Comparison of ENCODE assay signal across 16 cellular contexts in the genomic region with DNA sequence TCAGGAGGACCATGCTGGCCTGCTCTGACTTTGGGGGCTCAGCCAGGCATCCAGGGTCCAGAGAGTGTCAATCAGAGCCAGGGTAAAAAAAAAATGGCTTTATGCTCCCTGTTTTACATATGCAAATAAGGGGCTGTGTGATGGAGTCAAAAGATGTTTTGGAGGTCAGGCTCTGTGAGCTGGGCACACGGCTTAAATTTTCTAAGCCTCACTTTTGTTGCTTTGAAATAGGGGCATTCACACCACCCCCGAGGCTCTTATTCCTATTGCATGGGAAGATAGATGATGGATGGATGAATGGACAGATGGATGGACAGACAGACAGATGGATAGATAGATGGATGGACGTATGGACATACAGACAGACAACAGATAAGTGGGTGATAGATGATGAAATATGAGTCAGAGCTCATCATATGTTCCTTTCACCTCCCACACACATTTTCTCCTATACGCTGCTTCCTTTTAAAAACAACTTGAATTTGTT. TPM values are rescaled to one million over a fixed set of nuclear protein-coding genes. Genes with fewer than 3 reads are reported as not detected.
A peak's percentile ranks its signal among the peaks of the same experiment; 100 is the strongest.
DNase-seq lines count a peak whose midpoint lies in the region; ATAC-seq, FAIRE-seq and TF ChIP-seq lines count a peak whose summit lies in the region.
"Had no signal": no experiment of that assay in that cellular context is flagged by ENCODE, and none has a peak within 500 bp of the region (broad histone marks: within the 10 kb centered on the region; RNA-seq: fewer than 3 reads in every experiment).

No MANE protein-coding gene starts in this region.

- FAIRE-seq in kidney (lab: Jason Lieb, UNC): no peak
- FAIRE-seq: TTC549 had no signal

- H3K36me3 Mint-ChIP-seq in activated naive CD8-positive, alpha-beta T cell treated with anti-CD3 and anti-CD28 coated beads for 36 hours: peaks cover 67% of the 10 kb centered on the region
- peaks cover 80% of the 10 kb centered on the region for H3K36me3 Mint-ChIP-seq in stimulated activated effector memory CD8-positive, alpha-beta T cell treated with anti-CD3 and anti-CD28 coated beads, Interleukin-12 subunit alpha, Interleukin-12 subunit beta, amount 100 ng/mL, for 72 hours

- no peak for DNase-seq in SK-N-SH
- DNase-seq in activated naive CD8-positive, alpha-beta T cell treated with anti-CD3 and anti-CD28 coated beads for 36 hours: no peak
- DNase-seq in stimulated activated effector memory CD8-positive, alpha-beta T cell treated with anti-CD3 and anti-CD28 coated beads, Interleukin-12 subunit alpha, Interleukin-12 subunit beta, amount 100 ng/mL, for 72 hours (ENCODE audit: low spot score in 2 of 2): no peak
- no peak for DNase-seq in foreskin melanocyte
- DNase-seq in kidney: no peak
- no peak for DNase-seq in NCI-H2081 (lab: John Stamatoyannopoulos, UW)
- DNase-seq: aorta; dermis blood vessel endothelial cell; nephron progenitor cell; NK-92 treated with Interleukin-12 subunit alpha and Interleukin-12 subunit beta, amount 100 ng/mL, for 24 hours; retina; SIG-M5 had no signal

- H3K4me3 Mint-ChIP-seq in activated naive CD8-positive, alpha-beta T cell treated with anti-CD3 and anti-CD28 coated beads for 36 hours: peak overlapping the region; percentile 50
- H3K4me3 Mint-ChIP-seq in stimulated activated effector memory CD8-positive, alpha-beta T cell treated with anti-CD3 and anti-CD28 coated beads, Interleukin-12 subunit alpha, Interleukin-12 subunit beta, amount 100 ng/mL, for 72 hours: peak overlapping the region; percentile 14
- H3K4me3 Mint-ChIP-seq: nephron progenitor cell, type B pancreatic cell had no signal

- H3K36me3 ChIP-seq in SK-N-SH (replicated peaks in 1 of 2; ENCODE audit: control insufficient read depth in 1 of 2, insufficient read depth in 2 of 2, low read length in 1 of 2) (peaks cover 14 to 17% of the 10 kb centered on the region in 2 experiments), HEK293 (ENCODE audit: control insufficient read depth in 2 of 2, insufficient read depth in 1 of 2, low read length in 2 of 2) (no peaks in the 10 kb centered on the region), kidney (ENCODE audit: control insufficient read depth in 1 of 2, insufficient read depth in 2 of 2, low read length in 2 of 2) (peaks cover 0 to 7% of the 10 kb centered on the region in 2 donors)

- intact Hi-C loops in kidney (cut with DNase I): no loop called here

- H3K4me2 ChIP-seq in SK-N-SH: no peak overlapping the region

- POLR2A ChIA-PET in SK-N-SH (lab: Yijun Ruan, JAX): no interaction called here
- POLR2A ChIA-PET in HEK293 (lab: Yijun Ruan, JAX): no interaction called here

- H3K27ac ChIP-seq in SK-N-SH (ENCODE audit: low read depth in 2 of 2, low read length in 1 of 2): no peak overlapping the region
- H3K27ac ChIP-seq in HEK293 (ENCODE audit: extremely low read depth, low read depth, low read length): no peak overlapping the region
- H3K27ac ChIP-seq in kidney (ENCODE audit: low read depth in 2 of 2, low read length in 2 of 2): no peak overlapping the region

- peaks cover 85% of the 10 kb centered on the region for H3K4me1 Mint-ChIP-seq in activated naive CD8-positive, alpha-beta T cell treated with anti-CD3 and anti-CD28 coated beads for 36 hours
- peaks cover 83% of the 10 kb centered on the region for H3K4me1 Mint-ChIP-seq in stimulated activated effector memory CD8-positive, alpha-beta T cell treated with anti-CD3 and anti-CD28 coated beads, Interleukin-12 subunit alpha, Interleukin-12 subunit beta, amount 100 ng/mL, for 72 hours

- H3K9me3 ChIP-seq in SK-N-SH: no peaks in the 10 kb centered on the region
- no peaks in the 10 kb centered on the region for H3K9me3 ChIP-seq in HEK293 (ENCODE audit: control insufficient read depth, insufficient read depth, low read depth, low read length)
- H3K9me3 ChIP-seq in kidney (ENCODE audit: control insufficient read depth in 1 of 2, low read length in 2 of 2): no peaks in the 10 kb centered on the region

- CTCF ChIA-PET in SK-N-SH (lab: Yijun Ruan, JAX) (interaction anchor here (1.3 kb wide), 1 partner anchor 8 kb away, joined by 3 read pairs; no protein-coding TSS in a partner anchor), HEK293 (lab: Yijun Ruan, JAX) (interaction anchor here (0.7 kb wide), 1 partner anchor 75 kb away, joined by 3 read pairs; no protein-coding TSS in a partner anchor)

- TF ChIP-seq RAD21 in SK-N-SH (IDR thresholded peaks at IDR 0.05; ENCODE audit: low read length): no peak

- no peaks in the 10 kb centered on the region for H3K27me3 Mint-ChIP-seq in activated naive CD8-positive, alpha-beta T cell treated with anti-CD3 and anti-CD28 coated beads for 36 hours

- no peak for TF ChIP-seq CTCF in SK-N-SH (IDR thresholded peaks at IDR 0.05)
- TF ChIP-seq CTCF in HEK293 (tag by site-specific recombination; IDR thresholded peaks at IDR 0.05): no peak
- no peak for TF ChIP-seq CTCF in kidney (IDR thresholded peaks at IDR 0.05; ENCODE audit: borderline replicate concordance, extremely low read depth, insufficient read depth)

- H4K20me1 ChIP-seq in SK-N-SH (ENCODE audit: insufficient read depth): no peaks in the 10 kb centered on the region

- H3K9me2 ChIP-seq in SK-N-SH: no peaks in the 10 kb centered on the region

- 60% methylated on average over 4 of the region's 4 CpGs for WGBS in SK-N-SH (ENCODE audit: low lambda C conversion rate)

- H3K79me2 ChIP-seq in SK-N-SH (ENCODE audit: insufficient read depth): peaks cover 6% of the 10 kb centered on the region; the same call in 1 of the 2 replicates

- peaks cover 0 to 5% of the 10 kb centered on the region in 2 experiments; a peak in 1 of 4 replicates for H3K4me1 ChIP-seq in SK-N-SH (ENCODE audit: control insufficient read depth in 1 of 2, insufficient read depth in 2 of 2, low read depth in 1 of 2, low read length in 1 of 2)
- no peaks in the 10 kb centered on the region for H3K4me1 ChIP-seq in HEK293 (ENCODE audit: control insufficient read depth, insufficient read depth, low read length)
- H3K4me1 ChIP-seq in kidney (ENCODE audit: control insufficient read depth in 1 of 2, insufficient read depth in 1 of 2, low read depth in 1 of 2, low read length in 2 of 2): no peaks in the 10 kb centered on the region

- H3K9ac ChIP-seq in SK-N-SH (no peak overlapping the region), kidney (ENCODE audit: low read length in 2 of 2) (no peak overlapping the region)

- peak overlapping the region; percentile 100 for H3K27ac Mint-ChIP-seq in activated naive CD8-positive, alpha-beta T cell treated with anti-CD3 and anti-CD28 coated beads for 36 hours
- peak overlapping the region; percentile 88 for H3K27ac Mint-ChIP-seq in stimulated activated effector memory CD8-positive, alpha-beta T cell treated with anti-CD3 and anti-CD28 coated beads, Interleukin-12 subunit alpha, Interleukin-12 subunit beta, amount 100 ng/mL, for 72 hours
- H3K27ac Mint-ChIP-seq: nephron progenitor cell, type B pancreatic cell had no signal

- TF ChIP-seq EP300 in SK-N-SH (IDR thresholded peaks at IDR 0.05; ENCODE audit: borderline replicate concordance in 1 of 2, low read depth in 1 of 2, low read length in 1 of 2): no peak

- no peaks in the 10 kb centered on the region for H3K9me3 Mint-ChIP-seq in activated naive CD8-positive, alpha-beta T cell treated with anti-CD3 and anti-CD28 coated beads for 36 hours
- H3K9me3 Mint-ChIP-seq in stimulated activated effector memory CD8-positive, alpha-beta T cell treated with anti-CD3 and anti-CD28 coated beads, Interleukin-12 subunit alpha, Interleukin-12 subunit beta, amount 100 ng/mL, for 72 hours: no peaks in the 10 kb centered on the region
- H3K9me3 Mint-ChIP-seq: nephron progenitor cell, type B pancreatic cell had no signal

- H3K27me3 ChIP-seq in SK-N-SH (ENCODE audit: insufficient read depth): no peaks in the 10 kb centered on the region

- no peak overlapping the region for H2AFZ ChIP-seq in SK-N-SH (ENCODE audit: low read depth)

- H3K4me3 ChIP-seq in SK-N-SH (ENCODE audit: low read depth in 2 of 2, low read length in 1 of 2) (no peak overlapping the region), HEK293 (ENCODE audit: low read depth, low read length) (no peak overlapping the region), kidney (ENCODE audit: low read length in 2 of 2) (no peak overlapping the region)

- no peak for ATAC-seq in SK-N-SH treated with all-trans-retinoic acid at 6 μM for 48 hours
- peak; percentile 83 for ATAC-seq in stimulated activated effector memory CD8-positive, alpha-beta T cell treated with anti-CD3 and anti-CD28 coated beads, Interleukin-12 subunit alpha, Interleukin-12 subunit beta, amount 100 ng/mL, for 72 hours

- H3F3A ChIP-seq in SK-N-SH (replicated peaks; ENCODE audit: insufficient read depth): no peaks in the 10 kb centered on the region

TF ChIP-seq in SK-N-SH, 30 proteins besides CTCF, POLR2A, EP300 and RAD21 (continues in another document):
- no peak for TF ChIP-seq CHD2 (IDR thresholded peaks at IDR 0.05; ENCODE audit: low read length, partially characterized antibody)

TF ChIP-seq in SK-N-SH treated with all-trans-retinoic acid at 6 μM for 48 hours, 23 proteins besides CTCF, POLR2A, EP300 and RAD21 (continues in another document):
- TF ChIP-seq PPARA (CRISPR knock-in tag; IDR thresholded peaks at IDR 0.05; ENCODE audit: borderline replicate concordance) (no peak), ZNF565 (CRISPR knock-in tag; conservative IDR thresholded peaks at IDR 0.05; ENCODE audit: low read depth) (no peak), ARNTL (CRISPR knock-in tag; IDR thresholded peaks at IDR 0.05; ENCODE audit: borderline replicate concordance, low read depth) (no peak)

TF ChIP-seq in HEK293, 187 proteins besides CTCF, POLR2A, EP300 and RAD21:
- no peak for TF ChIP-seq ZNF10 (tag by site-specific recombination; IDR thresholded peaks at IDR 0.05)
- no peak for TF ChIP-seq KLF1 (tag by site-specific recombination; IDR thresholded peaks at IDR 0.05)
- 0 out of 2 replicates have a peak, but pooled peaks have one; percentile 36 for TF ChIP-seq ZNF366 (tag by site-specific recombination; conservative IDR thresholded peaks at IDR 0.05)

RNA-seq across cellular contexts. Expression of a gene that starts 42.7 kb away (rescaled TPM):
- polyA plus RNA-seq in SK-N-SH (2012; rRNA removed) (5.8 and 12.4 TPM in 2 replicates), kidney (ENCODE audit: insufficient read depth, low read depth, low replicate concordance) (7.1 TPM)
- polyA plus RNA-seq in SK-N-SH (2012; cell fraction: cytosol; rRNA removed): 6.6 and 10.2 TPM in 2 replicates
- polyA plus RNA-seq in SK-N-SH (2012; cell fraction: nucleus; rRNA removed): 14.2 and 18.0 TPM in 2 replicates
- 10 to 100 TPM; 59.2 to 59.6 TPM for total RNA-seq in activated naive CD8-positive, alpha-beta T cell treated with anti-CD3 and anti-CD28 coated beads for 36 hours
- 30.4 TPM for total RNA-seq in kidney
